Comparison of ENCODE assay signal across 15 cellular contexts in the genomic region with DNA sequence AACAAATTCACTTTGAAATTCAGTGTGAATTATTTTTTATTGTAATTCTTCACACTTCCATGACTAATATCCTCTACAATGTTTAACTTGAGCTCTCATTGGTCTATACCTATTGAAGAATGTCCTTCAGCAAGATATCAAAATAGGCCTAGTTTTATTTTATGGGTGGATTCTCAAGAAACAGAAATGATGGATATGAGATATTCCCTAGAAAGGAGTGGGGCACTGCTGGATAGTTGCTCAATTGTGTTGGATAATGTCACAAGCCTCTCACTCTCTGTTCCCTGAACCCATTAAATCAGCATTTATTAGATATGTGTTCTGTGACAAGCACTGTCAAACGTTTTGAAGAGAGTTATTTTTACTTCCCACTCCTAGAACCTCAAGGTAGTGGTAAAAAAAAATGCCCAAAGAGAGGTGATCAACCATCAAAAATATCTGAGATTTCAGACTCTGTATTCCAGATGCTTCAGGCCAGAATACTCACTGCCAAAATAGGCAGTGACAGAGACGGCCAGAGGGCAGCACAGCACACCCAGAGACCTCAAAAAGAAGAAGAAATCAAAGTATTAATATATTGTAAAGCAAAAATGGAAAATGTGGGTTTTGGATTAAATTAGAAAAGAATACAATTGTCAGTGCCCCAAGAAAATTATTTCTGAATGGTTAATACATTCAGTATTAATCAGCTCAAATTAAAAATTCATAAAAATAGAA.
"Had no signal": no experiment of that assay in that cellular context is flagged by ENCODE, and none has a peak within 500 bp of the region (broad histone marks: within the 10 kb centered on the region; RNA-seq: fewer than 3 reads in every experiment).

No MANE protein-coding gene starts in this region.

- H3K36me3 ChIP-seq: breast epithelium, esophagus squamous epithelium, lower lobe of right lung, transverse colon had no signal

- H3K4me3 ChIP-seq: breast epithelium, esophagus squamous epithelium, lower lobe of right lung, smooth muscle cell, transverse colon had no signal

- DNase-seq: activated CD4-positive, alpha-beta memory T cell treated with anti-CD3 and anti-CD28 coated beads, Interleukin-2, amount 10 ng/mL, durations not matched to agents 7 days and 5 days; activated gamma-delta T cell treated with Interleukin-2 at 50 U/mL for 16 hours; activated naive CD8-positive, alpha-beta T cell treated with anti-CD3 and anti-CD28 coated beads for 36 hours; activated T-cell treated with anti-CD3 and anti-CD28 coated beads, Interleukin-2, amount 50 U/mL, for 72 hours; anterior cingulate cortex; esophagus squamous epithelium; lower lobe of right lung; midbrain; naive B cell; substantia nigra; T-helper 9 cell; transverse colon had no signal

- H3K27ac ChIP-seq: breast epithelium, esophagus squamous epithelium, lower lobe of right lung, transverse colon had no signal

- ATAC-seq: activated T-cell treated with anti-CD3 and anti-CD28 coated beads, Interleukin-2, amount 50 U/mL, for 72 hours; lower lobe of right lung; stimulated activated memory B cell treated with anti-CD40 and anti-IgM and Interleukin-4, amounts not matched to agents 10 μg/mL and 1 μg/mL and 100 μg/mL, for 72 hours had no signal

- H3K27me3 ChIP-seq: breast epithelium, esophagus squamous epithelium, transverse colon had no signal

- H3K4me2 ChIP-seq: smooth muscle cell had no signal

- H3K4me1 ChIP-seq: breast epithelium, lower lobe of right lung, transverse colon had no signal

- H3K9me3 ChIP-seq: esophagus squamous epithelium, transverse colon had no signal
